Comparison of ENCODE assay signal across 1 cellular context in genomic region chr22:49885881-49886280, GRCh38.
TF ChIP-seq lines count a peak whose summit lies in the region.

No MANE protein-coding gene starts in this region.

TF ChIP-seq in HepG2, 621 proteins besides CTCF, POLR2A, EP300 and RAD21:
- TF ChIP-seq ZBTB38 (CRISPR knock-in tag; IDR thresholded peaks at IDR 0.05): peak; percentile 46; the same call in 1 of the 2 replicates
- no peak for TF ChIP-seq ARHGAP35 (CRISPR knock-in tag; IDR thresholded peaks at IDR 0.05; ENCODE audit: borderline replicate concordance)
